ENCODE assay signal across 9 cellular contexts in genomic region chr2:228367356-228367755, GRCh38.
"Had no signal": no experiment of that assay in that cellular context is flagged by ENCODE, and none has a peak within 500 bp of the region (broad histone marks: within the 10 kb centered on the region; RNA-seq: fewer than 3 reads in every experiment).

No MANE protein-coding gene starts in this region.

- DNase-seq: activated B cell treated with CpG ODN at 0.5 μM for 24 hours; activated CD4-positive, alpha-beta memory T cell treated with anti-CD3 and anti-CD28 coated beads for 36 hours; activated CD4-positive, alpha-beta T cell treated with anti-CD3 and anti-CD28 coated beads for 4 hours; activated gamma-delta T cell treated with Interleukin-2 at 50 U/mL for 16 hours; activated T-cell treated with anti-CD3 and anti-CD28 coated beads for 4 hours; adrenal gland; mesendoderm; naive thymus-derived CD4-positive, alpha-beta T cell; stimulated activated CD4-positive, alpha-beta T cell treated with anti-CD3 and anti-CD28 coated beads, Interleukin-2, amount 100 ng/mL, for 48 hours had no signal
